Comparison of ENCODE assay signal across 24 cellular contexts in the genomic region with DNA sequence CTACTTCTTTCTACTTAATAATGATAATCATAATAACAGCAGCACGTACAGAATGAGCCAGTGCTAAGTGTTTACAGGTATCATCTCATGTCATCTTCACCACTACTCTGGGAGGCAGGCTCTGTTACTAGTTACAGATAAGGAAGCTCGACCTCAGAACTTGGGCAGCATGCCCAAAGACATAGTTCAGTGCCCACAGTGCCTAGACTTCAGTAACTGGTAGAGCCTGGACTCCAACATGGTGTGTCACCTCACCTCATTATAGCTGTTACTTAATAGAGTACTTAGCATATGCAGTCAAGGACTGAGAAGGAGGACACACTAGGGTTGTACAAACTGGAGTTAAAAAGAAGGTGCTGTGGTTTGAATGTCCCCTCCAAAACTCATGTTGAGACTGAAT. TPM values are rescaled to one million over a fixed set of nuclear protein-coding genes. Genes with fewer than 3 reads are reported as not detected.
"Had no signal": no experiment of that assay in that cellular context is flagged by ENCODE, and none has a peak within 500 bp of the region (broad histone marks: within the 10 kb centered on the region; RNA-seq: fewer than 3 reads in every experiment).

No MANE protein-coding gene starts in this region.

- DNase-seq: activated CD4-positive, alpha-beta T cell treated with anti-CD3 and anti-CD28 coated beads for 48 hours; activated CD4-positive, alpha-beta T cell treated with anti-CD3 and anti-CD28 coated beads, Interleukin-2, amount 50 U/mL, for 4 hours; activated CD4-positive, CD25-positive, alpha-beta regulatory T cell treated with anti-CD3 and anti-CD28 coated beads, Interleukin-2, amount 50 U/mL, for 72 hours; activated CD8-positive, alpha-beta memory T cell treated with anti-CD3 and anti-CD28 coated beads, Interleukin-2, amount 50 U/mL, for 48 hours; activated CD8-positive, alpha-beta T cell treated with anti-CD3 and anti-CD28 coated beads, Interleukin-2, amount 10 ng/mL, durations not matched to agents 7 days and 5 days; activated naive CD4-positive, alpha-beta T cell treated with anti-CD3 and anti-CD28 coated beads, Interleukin-2, amount 50 U/mL, for 16 hours; activated naive CD8-positive, alpha-beta T cell treated with anti-CD3 and anti-CD28 coated beads, Interleukin-2, amount 10 ng/mL, durations not matched to agents 7 days and 5 days; activated T-cell treated with anti-CD3 and anti-CD28 coated beads, Interleukin-2, amount 50 U/mL, for 1 hour; adrenal gland; body of pancreas; Kasumi-1; NCI-H1048; NCI-H1417; NCI-H1930; NCI-H2171; NCI-H226; NCI-H526; NCI-H774; SHP77 had no signal

- H3K4me1 ChIP-seq: adrenal gland, ascending aorta, body of pancreas had no signal

- H3K9me3 ChIP-seq: adrenal gland, ascending aorta, body of pancreas had no signal

- H3K27me3 ChIP-seq: adrenal gland, ascending aorta had no signal

- ATAC-seq: activated CD8-positive, alpha-beta T cell treated with anti-CD3 and anti-CD28 coated beads, Interleukin-2, amount 10 ng/mL, durations not matched to agents 7 days and 5 days; body of pancreas; Panc1; WTC11 had no signal

- H3K4me3 ChIP-seq: adrenal gland, ascending aorta, body of pancreas had no signal

- H3K36me3 ChIP-seq: adrenal gland, ascending aorta had no signal

- H3K27ac ChIP-seq: adrenal gland, ascending aorta, body of pancreas had no signal

RNA-seq across cellular contexts. Expression of a gene that starts 7.6 kb away (rescaled TPM):
- total RNA-seq: activated CD8-positive, alpha-beta T cell treated with anti-CD3 and anti-CD28 coated beads, Interleukin-2, amount 10 ng/mL, durations not matched to agents 7 days and 5 days; activated naive CD8-positive, alpha-beta T cell treated with anti-CD3 and anti-CD28 coated beads, Interleukin-2, amount 10 ng/mL, durations not matched to agents 7 days and 5 days; ascending aorta; body of pancreas; NCI-H460; OCI-LY7 had no signal
